ENCODE assay signal across 25 cellular contexts in genomic region chr2:102660574-102660973, GRCh38. TPM values are rescaled to one million over a fixed set of nuclear protein-coding genes. Genes with fewer than 3 reads are reported as not detected.
DNase-seq lines count a peak whose midpoint lies in the region; FAIRE-seq and TF ChIP-seq lines count a peak whose summit lies in the region.
"Had no signal": no experiment of that assay in that cellular context is flagged by ENCODE, and none has a peak within 500 bp of the region (broad histone marks: within the 10 kb centered on the region; RNA-seq: fewer than 3 reads in every experiment).

No MANE protein-coding gene starts in this region.

- DNase-seq in MCF 10A (ENCODE audit: unreplicated experiment) = peak; percentile 34
- DNase-seq in mammary epithelial cell = no peak
- peak; percentile 20 for DNase-seq in SW480 (ENCODE audit: low spot score)
- DNase-seq in kidney tubule cell (ENCODE audit: low spot score) = peak; percentile 21
- DNase-seq in G401 (ENCODE audit: low spot score) = no peak
- no peak for DNase-seq in H54 (ENCODE audit: insufficient read length, low spot score)
- DNase-seq in anterior cingulate cortex (lab: John Stamatoyannopoulos, UW) = no peak
- DNase-seq in NCI-H2107 treated with DMSO at 0.1 percent for 48 hours (lab: John Stamatoyannopoulos, UW; ENCODE audit: unreplicated experiment) = no peak
- DNase-seq: DMS153; GF-D8; GM23248; Kasumi-1; NCI-H1105; NCI-H2081; NCI-H510A; NCI-H748 treated with DMSO at 0.1 percent for 48 hours; NK-92 treated with Interleukin-12 subunit alpha and Interleukin-12 subunit beta, amount 100 ng/mL, for 24 hours; SHP77 had no signal

- H3K4me2 ChIP-seq in mammary epithelial cell (ENCODE audit: insufficient read depth, low read depth, low read length) = no peak overlapping the region

- no peak overlapping the region for H3K27ac Mint-ChIP-seq in MCF 10A (ENCODE audit: low read depth, unreplicated experiment)
- H3K27ac Mint-ChIP-seq: CD14-positive monocyte, IgD-negative memory B cell had no signal

- no peak for TF ChIP-seq POLR2A in H54 (IDR thresholded peaks at IDR 0.05; ENCODE audit: low read depth, low read length)

- H3K4me3 ChIP-seq in mammary epithelial cell (replicated peaks in 1 of 3; ENCODE audit: insufficient read depth in 1 of 3, low read depth in 2 of 3, low read length in 3 of 3) = no peak overlapping the region
- H3K4me3 ChIP-seq: GM23248, SK-N-MC had no signal

- dilution Hi-C loops in mammary epithelial cell (cut with HindIII; ENCODE audit: low sequenced_read_pairs) = no loop called here

- peaks cover 22% of the 10 kb centered on the region for H3K4me1 ChIP-seq in mammary epithelial cell (ENCODE audit: insufficient read depth, low read length)

- no peak overlapping the region for H3K4me3 Mint-ChIP-seq in MCF 10A (ENCODE audit: unreplicated experiment)
- H3K4me3 Mint-ChIP-seq: CD14-positive monocyte, IgD-negative memory B cell had no signal

- H3K9ac ChIP-seq in mammary epithelial cell (ENCODE audit: insufficient read depth, low read length) = no peak overlapping the region
- H3K9ac ChIP-seq: GM23248 had no signal

- no peaks in the 10 kb centered on the region for H3K27me3 Mint-ChIP-seq in MCF 10A (ENCODE audit: insufficient read depth, unreplicated experiment)

- H3K9me3 Mint-ChIP-seq in MCF 10A (ENCODE audit: unreplicated experiment) = no peaks in the 10 kb centered on the region

- no peak for FAIRE-seq in H54 (lab: Jason Lieb, UNC)
- FAIRE-seq: GM19239, RCC 7860 had no signal

- no peak overlapping the region for H3K27ac ChIP-seq in mammary epithelial cell (ENCODE audit: insufficient read depth, low read depth, low read length)
- H3K27ac ChIP-seq: 22Rv1, GM23248, SK-N-MC had no signal

- peaks cover 6% of the 10 kb centered on the region for H3K4me1 Mint-ChIP-seq in MCF 10A (ENCODE audit: insufficient read depth, unreplicated experiment)

- WGBS in mammary epithelial cell (ENCODE audit: low coverage, missing lambda C conversion rate) = 90% methylated on average over 6 of the region's 6 CpGs

- no peaks in the 10 kb centered on the region for H3K9me3 ChIP-seq in mammary epithelial cell (replicated peaks; ENCODE audit: insufficient read depth, low read length)

- CTCF ChIA-PET in MCF 10A (lab: Yijun Ruan, JAX) (interaction anchor here (0.6 to 1.0 kb wide), 2 partner anchors 124 to 187 kb away, joined by 3 to 6 read pairs; partner anchors contain the start of gene SLC9A4), mammary epithelial cell (lab: Charles Lee; ENCODE audit: low non-redundant PET) (no interaction called here)

- H2AFZ ChIP-seq in mammary epithelial cell (ENCODE audit: low read depth, low read length) = no peak overlapping the region
- H2AFZ ChIP-seq: GM23248 had no signal

- POLR2A ChIA-PET in MCF 10A (lab: Yijun Ruan, JAX) = interaction anchor here (0.6 kb wide), 1 partner anchor 1734 kb away, joined by 3 read pairs; no protein-coding TSS in a partner anchor

- intact Hi-C loops in MCF 10A (cut with micrococcal nuclease) (no loop called here), mammary epithelial cell (cut with micrococcal nuclease) (no loop called here)

- no peak for TF ChIP-seq CTCF in MCF 10A (IDR thresholded peaks at IDR 0.05; ENCODE audit: unreplicated experiment)
- TF ChIP-seq CTCF in mammary epithelial cell (conservative IDR thresholded peaks at IDR 0.05 in 1 of 2, IDR thresholded peaks at IDR 0.05 in 1 of 2; ENCODE audit: extremely low read depth in 1 of 2, insufficient read depth in 1 of 2, low read depth in 1 of 2, low read length in 2 of 2) = no peak

- in situ Hi-C loops in mammary epithelial cell (cut with MboI; ENCODE audit: low sequenced_read_pairs in 2 of 2) (no loop called here), G401 (cut with HindIII; ENCODE audit: low sequenced_read_pairs) (no loop called here)

- no peaks in the 10 kb centered on the region for H4K20me1 ChIP-seq in mammary epithelial cell (ENCODE audit: insufficient read depth, low read length)

- H3K79me2 ChIP-seq in mammary epithelial cell (ENCODE audit: insufficient read depth, low read length) = no peaks in the 10 kb centered on the region

- no TSS peak for BruUV-seq in MCF 10A (replicated peaks; lab: Mats Ljungman, UMichigan)
- BruUV-seq in mammary epithelial cell (replicated peaks; lab: Mats Ljungman, UMichigan) = no TSS peak

- H3K36me3 ChIP-seq in mammary epithelial cell (ENCODE audit: insufficient read depth, low read length) = no peaks in the 10 kb centered on the region

- H3K36me3 Mint-ChIP-seq in MCF 10A (ENCODE audit: insufficient read depth, unreplicated experiment) = no peaks in the 10 kb centered on the region
- H3K36me3 Mint-ChIP-seq: CD14-positive monocyte, IgD-negative memory B cell had no signal

- H3K27me3 ChIP-seq in mammary epithelial cell (ENCODE audit: insufficient read depth, low read length) = no peaks in the 10 kb centered on the region

RNA-seq across cellular contexts. Expression of gene SLC9A2, which starts 41.2 kb away (rescaled TPM):
- total RNA-seq in MCF 10A (2022) (0.05 and 0.09 TPM in 2 replicates), mammary epithelial cell (under 1 TPM; 0.33 to 0.52 TPM)
- 0.44 TPM for polyA plus RNA-seq in mammary epithelial cell
- 0.62 TPM for polyA minus RNA-seq in mammary epithelial cell
- total RNA-seq in G401 (2014; rRNA removed; shearing (Covaris generic)) = not detected in 2 replicates
- total RNA-seq: GM23248 had no signal
- polyA plus RNA-seq: AG04450, CD14-positive monocyte, GM23248, IgD-negative memory B cell had no signal

Comparison
In these comparisons a context has a peak if more than half of its experiments do, and no peak if none do; other contexts are left out.
1. DNase-seq: peak in MCF 10A (single experiment), SW480 (single experiment) and kidney tubule cell (single experiment); none in mammary epithelial cell (single experiment), G401 (single experiment), H54 (single experiment), anterior cingulate cortex (0 of 58) and NCI-H2107 treated with DMSO at 0.1 percent for 48 hours (single experiment).